24 cellular contexts compared by ENCODE assay signal in genomic region chr1:248815407-248816034, GRCh38. TPM values are rescaled to one million over a fixed set of nuclear protein-coding genes. Genes with fewer than 3 reads are reported as not detected.
A peak's percentile ranks its signal among the peaks of the same experiment; 100 is the strongest.
DNase-seq lines count a peak whose midpoint lies in the region; ATAC-seq and TF ChIP-seq lines count a peak whose summit lies in the region.
"Had no signal": no experiment of that assay in that cellular context is flagged by ENCODE, and none has a peak within 500 bp of the region (broad histone marks: within the 10 kb centered on the region; RNA-seq: fewer than 3 reads in every experiment).

No MANE protein-coding gene starts in this region.

- no peaks in the 10 kb centered on the region for H3K9me3 ChIP-seq in CD8-positive, alpha-beta T cell (ENCODE audit: low read length)
- H3K9me3 ChIP-seq in naive thymus-derived CD4-positive, alpha-beta T cell (ENCODE audit: control insufficient read depth in 2 of 3, low read length in 3 of 3), result no peaks in the 10 kb centered on the region
- no peaks in the 10 kb centered on the region for H3K9me3 ChIP-seq in Caco-2
- H3K9me3 ChIP-seq: body of pancreas had no signal

- intact Hi-C loops in CD8-positive, alpha-beta T cell (cut with DNase I, micrococcal nuclease), result no loop called here
- intact Hi-C loops in naive thymus-derived CD4-positive, alpha-beta T cell (cut with micrococcal nuclease), result loop anchor here in 1 of 2 donors (1.0 kb wide), 1 partner anchor 10 kb away; the partner anchor contains the start of gene SH3BP5L
- intact Hi-C loops in Caco-2 (cut with micrococcal nuclease; ENCODE audit: unreplicated experiment), result no loop called here

- no peaks in the 10 kb centered on the region for H3K27me3 ChIP-seq in CD8-positive, alpha-beta T cell (ENCODE audit: insufficient read depth, low read length)
- no peaks in the 10 kb centered on the region for H3K27me3 ChIP-seq in naive thymus-derived CD4-positive, alpha-beta T cell (ENCODE audit: control insufficient read depth in 2 of 2, insufficient read depth in 2 of 2, low read length in 2 of 2)
- no peaks in the 10 kb centered on the region for H3K27me3 ChIP-seq in Caco-2 (replicated peaks; ENCODE audit: control insufficient read depth, insufficient read depth, low read length)
- H3K27me3 ChIP-seq: body of pancreas had no signal

- H3K4me3 Mint-ChIP-seq in CD8-positive, alpha-beta T cell, result peak overlapping the region; percentile 32
- H3K4me3 Mint-ChIP-seq in T-cell (peak overlapping the region in 1 of 3 donors; percentile 75), Caco-2 (ENCODE audit: unreplicated experiment) (no peak overlapping the region)
- H3K4me3 Mint-ChIP-seq in naive thymus-derived CD4-positive, alpha-beta T cell, result peak overlapping the region in 8 of 10 donors; percentile 35 to 95 (median 76)
- H3K4me3 Mint-ChIP-seq: effector memory CD8-positive, alpha-beta T cell; stimulated activated naive CD8-positive, alpha-beta T cell treated with anti-CD3 and anti-CD28 coated beads, Interleukin-15, amount 100 ng/mL, for 72 hours; type B pancreatic cell had no signal

- no peaks in the 10 kb centered on the region for H3K27me3 Mint-ChIP-seq in CD8-positive, alpha-beta T cell (ENCODE audit: low read depth)
- no peaks in the 10 kb centered on the region for H3K27me3 Mint-ChIP-seq in T-cell
- no peaks in the 10 kb centered on the region for H3K27me3 Mint-ChIP-seq in naive thymus-derived CD4-positive, alpha-beta T cell
- H3K27me3 Mint-ChIP-seq in Caco-2 (ENCODE audit: insufficient read depth, unreplicated experiment), result no peaks in the 10 kb centered on the region
- H3K27me3 Mint-ChIP-seq: effector memory CD8-positive, alpha-beta T cell; stimulated activated naive CD8-positive, alpha-beta T cell treated with anti-CD3 and anti-CD28 coated beads, Interleukin-15, amount 100 ng/mL, for 72 hours; type B pancreatic cell had no signal

- TF ChIP-seq CTCF in CD8-positive, alpha-beta T cell (IDR thresholded peaks at IDR 0.05), result no peak
- TF ChIP-seq CTCF in Caco-2 (IDR thresholded peaks at IDR 0.05; ENCODE audit: insufficient read depth in 1 of 2, low read depth in 1 of 2, low read length in 1 of 2, severe bottlenecking in 1 of 2, unreplicated experiment in 1 of 2), result no peak

- H3K27ac Mint-ChIP-seq in CD8-positive, alpha-beta T cell, result peak overlapping the region; percentile 64
- H3K27ac Mint-ChIP-seq in T-cell (peak overlapping the region; percentile 93 to 94), Caco-2 (ENCODE audit: unreplicated experiment) (no peak overlapping the region)
- H3K27ac Mint-ChIP-seq in naive thymus-derived CD4-positive, alpha-beta T cell, result peak overlapping the region; percentile 86 to 97 (median 92)
- H3K27ac Mint-ChIP-seq: type B pancreatic cell had no signal

- CTCF ChIA-PET in CD8-positive, alpha-beta T cell (lab: Charles Lee), result no interaction called here
- CTCF ChIA-PET in T-cell (lab: Charles Lee), result no interaction called here
- CTCF ChIA-PET in naive thymus-derived CD4-positive, alpha-beta T cell (lab: Charles Lee), result no interaction called here
- CTCF ChIA-PET in Caco-2 (lab: Charles Lee), result no interaction called here

- POLR2A ChIA-PET in CD8-positive, alpha-beta T cell (lab: Charles Lee), result interaction anchor here (1.0 kb wide), 1 partner anchor 64 kb away, joined by 3 read pairs; no protein-coding TSS in a partner anchor
- POLR2A ChIA-PET in T-cell (lab: Charles Lee), result no interaction called here
- POLR2A ChIA-PET in naive thymus-derived CD4-positive, alpha-beta T cell (lab: Charles Lee), result interaction anchor here (0.7 to 1.7 kb wide), 2 partner anchors 10 to 13 kb away, joined by 3 to 8 read pairs; partner anchors contain the start of gene SH3BP5L
- POLR2A ChIA-PET in Caco-2 (lab: Charles Lee), result no interaction called here

- peaks cover 38% of the 10 kb centered on the region for H3K4me1 ChIP-seq in CD8-positive, alpha-beta T cell (ENCODE audit: insufficient read depth, low read length)
- H3K4me1 ChIP-seq in naive thymus-derived CD4-positive, alpha-beta T cell (ENCODE audit: control insufficient read depth in 2 of 2, insufficient read depth in 2 of 2, low read length in 2 of 2), result peaks cover 15 to 46% of the 10 kb centered on the region in 2 donors
- H3K4me1 ChIP-seq in Caco-2, result no peaks in the 10 kb centered on the region

- no TSS peak for BruUV-seq in Caco-2 (replicated peaks; lab: Mats Ljungman, UMichigan)

- H3K9me3 Mint-ChIP-seq in CD8-positive, alpha-beta T cell, result no peaks in the 10 kb centered on the region
- no peaks in the 10 kb centered on the region for H3K9me3 Mint-ChIP-seq in T-cell
- H3K9me3 Mint-ChIP-seq in naive thymus-derived CD4-positive, alpha-beta T cell, result no peaks in the 10 kb centered on the region
- H3K9me3 Mint-ChIP-seq in Caco-2 (ENCODE audit: unreplicated experiment), result no peaks in the 10 kb centered on the region
- H3K9me3 Mint-ChIP-seq: effector memory CD8-positive, alpha-beta T cell; stimulated activated naive CD8-positive, alpha-beta T cell treated with anti-CD3 and anti-CD28 coated beads, Interleukin-15, amount 100 ng/mL, for 72 hours; type B pancreatic cell had no signal

- peak; percentile 9 for DNase-seq in activated effector memory CD4-positive, alpha-beta T cell treated with anti-CD3 and anti-CD28 coated beads, Interleukin-2, amount 50 U/mL, for 16 hours
- DNase-seq in activated effector memory CD4-positive, alpha-beta T cell treated with Interleukin-2 at 50 U/mL for 16 hours, result no peak
- no peak for DNase-seq in CD8-positive, alpha-beta T cell
- DNase-seq in T-cell (no peak), NCI-H526 treated with DMSO at 0.1 percent for 48 hours (lab: John Stamatoyannopoulos, UW) (no peak), Caco-2 (no peak)
- peak in 1 of 9 donors; percentile 10 for DNase-seq in naive thymus-derived CD4-positive, alpha-beta T cell
- DNase-seq: body of pancreas; DMS79 treated with DMSO at 0.1 percent for 48 hours; effector memory CD8-positive, alpha-beta T cell; GOT3; KBM-7; mesendoderm; NCI-H146; NCI-H2171; NCI-H69; stimulated activated CD4-positive, alpha-beta T cell treated with anti-CD3 and anti-CD28 coated beads, Interleukin-4, amount 100 ng/mL, for 4 hours; stimulated activated naive CD8-positive, alpha-beta T cell treated with anti-CD3 and anti-CD28 coated beads, Interleukin-15, amount 100 ng/mL, for 72 hours; WERI-Rb-1 had no signal

- peaks cover 21% of the 10 kb centered on the region for H3K36me3 ChIP-seq in CD8-positive, alpha-beta T cell (ENCODE audit: insufficient read depth, low read length)
- H3K36me3 ChIP-seq in naive thymus-derived CD4-positive, alpha-beta T cell (ENCODE audit: control insufficient read depth in 2 of 3, insufficient read depth in 3 of 3, low read length in 3 of 3), result peaks cover 3 to 48% (median 10%) of the 10 kb centered on the region in 3 experiments
- peaks cover 1% of the 10 kb centered on the region; the same call in 1 of the 2 replicates for H3K36me3 ChIP-seq in Caco-2 (ENCODE audit: control insufficient read depth, insufficient read depth, low read length)

- no peak overlapping the region for H3K4me3 ChIP-seq in CD8-positive, alpha-beta T cell (ENCODE audit: low read depth, low read length)
- no peak overlapping the region for H3K4me3 ChIP-seq in naive thymus-derived CD4-positive, alpha-beta T cell (ENCODE audit: low read length)
- H3K4me3 ChIP-seq in Caco-2 (ENCODE audit: low read depth, low read length), result no peak overlapping the region
- H3K4me3 ChIP-seq: body of pancreas had no signal

- peaks cover 42% of the 10 kb centered on the region for H3K4me1 Mint-ChIP-seq in CD8-positive, alpha-beta T cell (ENCODE audit: low read depth)
- H3K4me1 Mint-ChIP-seq in T-cell (peaks cover 49 to 50% (median 50%) of the 10 kb centered on the region in 3 donors), Caco-2 (ENCODE audit: low read depth, unreplicated experiment) (no peaks in the 10 kb centered on the region)
- H3K4me1 Mint-ChIP-seq in naive thymus-derived CD4-positive, alpha-beta T cell, result peaks cover 45 to 63% (median 56%) of the 10 kb centered on the region in 7 donors

- no peak overlapping the region for H3K27ac ChIP-seq in CD8-positive, alpha-beta T cell (ENCODE audit: low read depth, low read length)
- peak overlapping the region; percentile 70 for H3K27ac ChIP-seq in naive thymus-derived CD4-positive, alpha-beta T cell (ENCODE audit: low read depth, low read length)
- H3K27ac ChIP-seq: body of pancreas, WERI-Rb-1 had no signal

- no peak for ATAC-seq in CD8-positive, alpha-beta T cell
- no peak for ATAC-seq in T-cell (replicated peaks in 1 of 4)
- ATAC-seq in naive thymus-derived CD4-positive, alpha-beta T cell, result no peak
- ATAC-seq in GM18498 (IDR thresholded peaks at IDR 0.05; ENCODE audit: unreplicated experiment), result no peak
- ATAC-seq: body of pancreas; effector memory CD8-positive, alpha-beta T cell; Right ventricle myocardium inferior; stimulated activated naive CD8-positive, alpha-beta T cell treated with anti-CD3 and anti-CD28 coated beads, Interleukin-15, amount 100 ng/mL, for 72 hours had no signal

- H3K36me3 Mint-ChIP-seq in CD8-positive, alpha-beta T cell, result peaks cover 80% of the 10 kb centered on the region
- H3K36me3 Mint-ChIP-seq in T-cell, result peaks cover 54% of the 10 kb centered on the region
- peaks cover 21 to 53% (median 33%) of the 10 kb centered on the region in 5 donors for H3K36me3 Mint-ChIP-seq in naive thymus-derived CD4-positive, alpha-beta T cell
- H3K36me3 Mint-ChIP-seq in Caco-2 (ENCODE audit: insufficient read depth, unreplicated experiment), result peaks cover 59% of the 10 kb centered on the region

RNA-seq across cellular contexts. Expression of gene SH3BP5L, which starts 10.2 kb away (rescaled TPM):
- 10 to 100 TPM; 19.0 to 20.4 TPM for total RNA-seq in CD8-positive, alpha-beta T cell
- total RNA-seq in T-cell, result 10 to 100 TPM; 16.8 to 41.4 (median 36.3) TPM
- total RNA-seq in naive thymus-derived CD4-positive, alpha-beta T cell, result 10 to 100 TPM; 22.5 to 51.1 (median 33.3) TPM
- 1 to 10 TPM; 4.4 to 7.3 TPM for polyA plus RNA-seq in naive thymus-derived CD4-positive, alpha-beta T cell
- total RNA-seq in Caco-2 (2022), result 21.3 and 22.4 TPM in 2 replicates

RNA-seq across cellular contexts. Expression of gene ZNF672, which starts 22.5 kb away (rescaled TPM):
- total RNA-seq in CD8-positive, alpha-beta T cell, result 10 to 100 TPM; 33.8 to 33.9 TPM
- 10 to 100 TPM; 27.7 to 46.7 (median 42.1) TPM for total RNA-seq in T-cell
- 10 to 100 TPM; 28.7 to 49.8 (median 42.7) TPM for total RNA-seq in naive thymus-derived CD4-positive, alpha-beta T cell
- polyA plus RNA-seq in naive thymus-derived CD4-positive, alpha-beta T cell, result 10 to 100 TPM; 16.6 to 33.7 TPM
- 27.3 and 29.1 TPM in 2 replicates for total RNA-seq in Caco-2 (2022)

RNA-seq across cellular contexts. Expression of gene ZNF692, which starts 43.4 kb away (rescaled TPM):
- 10 to 100 TPM; 18.7 to 19.2 TPM for total RNA-seq in CD8-positive, alpha-beta T cell
- total RNA-seq in T-cell, result 10 to 100 TPM; 53.9 to 88.1 (median 78.7) TPM
- total RNA-seq in naive thymus-derived CD4-positive, alpha-beta T cell, result 10 to 100 TPM; 44.5 to 87.5 (median 68.0) TPM
- polyA plus RNA-seq in naive thymus-derived CD4-positive, alpha-beta T cell, result 10 to 100 TPM in 1 of 2 donors, 1 to 10 TPM in 1; 7.6 to 13.7 TPM
- 48.5 and 58.4 TPM in 2 replicates for total RNA-seq in Caco-2 (2022)

RNA-seq across cellular contexts. Expression of gene LYPD8, which starts 60.0 kb away (rescaled TPM):
- not detected for total RNA-seq in CD8-positive, alpha-beta T cell
- total RNA-seq in T-cell (not detected), Caco-2 (2022) (not detected in 2 replicates)
- total RNA-seq in naive thymus-derived CD4-positive, alpha-beta T cell, result not detected
- polyA plus RNA-seq in naive thymus-derived CD4-positive, alpha-beta T cell, result not detected
- total RNA-seq: body of pancreas, Right ventricle myocardium inferior had no signal
- polyA plus RNA-seq: AG04450, neural cell had no signal

Comparison
In these comparisons a context has a peak if more than half of its experiments do, and no peak if none do; other contexts are left out.
1. POLR2A ChIA-PET loops: an anchor here in CD8-positive, alpha-beta T cell (1.0 kb wide) and naive thymus-derived CD4-positive, alpha-beta T cell (0.7 to 1.7 kb wide); none called in T-cell and Caco-2.